Comparison of ENCODE assay signal across 8 cellular contexts in the genomic region with DNA sequence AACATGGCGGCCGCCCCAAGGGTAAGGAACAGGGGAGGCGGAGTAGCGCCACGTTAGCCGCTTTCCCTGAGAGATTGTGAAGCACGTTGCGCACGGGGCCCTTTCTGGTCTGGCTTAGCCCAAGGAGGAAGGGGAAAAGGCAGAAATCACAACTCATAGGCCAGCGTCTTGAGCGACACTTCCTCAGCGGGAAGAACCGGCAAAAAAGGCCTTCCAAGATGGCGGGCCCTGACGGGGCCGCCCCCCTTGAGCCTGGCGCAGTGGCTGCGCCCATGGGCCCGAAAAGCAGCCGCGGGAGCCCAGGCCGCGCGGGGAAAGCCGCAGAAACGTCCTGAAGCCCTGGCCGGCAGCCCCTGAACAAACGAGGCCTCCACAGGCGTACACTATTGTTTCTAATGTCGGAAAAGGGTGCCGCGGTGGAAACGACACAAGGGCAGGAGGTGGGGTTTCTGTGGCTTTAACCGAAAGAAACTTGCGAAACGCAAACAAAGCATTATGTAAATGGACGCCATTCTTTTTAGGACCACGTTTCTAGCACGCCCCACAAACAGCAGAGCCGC. TPM values are rescaled to one million over a fixed set of nuclear protein-coding genes. Genes with fewer than 3 reads are reported as not detected.
DNase-seq lines count a peak whose midpoint lies in the region; ATAC-seq and TF ChIP-seq lines count a peak whose summit lies in the region.

No MANE protein-coding gene starts in this region.

- no peak for TF ChIP-seq CTCF in GM23338 (conservative IDR thresholded peaks at IDR 0.05; ENCODE audit: low read depth in 2 of 2)
- TF ChIP-seq CTCF in omental fat pad (IDR thresholded peaks at IDR 0.05), result no peak
- no peak for TF ChIP-seq CTCF in testis (IDR thresholded peaks at IDR 0.05)

- H4K20me1 ChIP-seq in GM23338 (replicated peaks; ENCODE audit: insufficient read depth), result 0 out of 2 replicates have a peak, but pooled peaks cover 5% of the 10 kb centered on the region

- H3K36me3 Mint-ChIP-seq in GM23338 (ENCODE audit: low read depth), result peaks cover 58% of the 10 kb centered on the region
- peaks cover 35% of the 10 kb centered on the region for H3K36me3 Mint-ChIP-seq in activated naive CD4-positive, alpha-beta T cell treated with anti-CD3 and anti-CD28 coated beads, Interleukin-2, amount 50 U/mL, for 24 hours

- no peak for TF ChIP-seq POLR2A in testis (IDR thresholded peaks at IDR 0.05)

- H3K27ac ChIP-seq in GM23338 (ENCODE audit: low read depth) (peak overlapping the region; percentile 99), testis (peak overlapping the region; percentile 100)

- peaks cover 37% of the 10 kb centered on the region for H3K4me1 Mint-ChIP-seq in GM23338
- H3K4me1 Mint-ChIP-seq in activated naive CD4-positive, alpha-beta T cell treated with anti-CD3 and anti-CD28 coated beads, Interleukin-2, amount 50 U/mL, for 24 hours, result peaks cover 46% of the 10 kb centered on the region

- H3K4me3 Mint-ChIP-seq in GM23338, result peak overlapping the region; percentile 97
- peak overlapping the region; percentile 99 for H3K4me3 Mint-ChIP-seq in activated naive CD4-positive, alpha-beta T cell treated with anti-CD3 and anti-CD28 coated beads, Interleukin-2, amount 50 U/mL, for 24 hours

- H3K4me1 ChIP-seq in GM23338 (ENCODE audit: insufficient read depth) (peaks cover 23% of the 10 kb centered on the region), testis (peaks cover 37% of the 10 kb centered on the region)

- no peak overlapping the region for H2AFZ ChIP-seq in GM23338

- H3K27me3 ChIP-seq in GM23338 (ENCODE audit: insufficient read depth) (no peaks in the 10 kb centered on the region), testis (no peaks in the 10 kb centered on the region)

- H3K79me2 ChIP-seq in GM23338 (replicated peaks; ENCODE audit: insufficient read depth), result peaks cover 31% of the 10 kb centered on the region

- peaks cover 36% of the 10 kb centered on the region for H3F3A ChIP-seq in GM23338 (replicated peaks; ENCODE audit: low read depth)

- peaks cover 11% of the 10 kb centered on the region for H3K9me3 Mint-ChIP-seq in GM23338
- H3K9me3 Mint-ChIP-seq in activated naive CD4-positive, alpha-beta T cell treated with anti-CD3 and anti-CD28 coated beads, Interleukin-2, amount 50 U/mL, for 24 hours, result no peaks in the 10 kb centered on the region

- H3K36me3 ChIP-seq in GM23338 (ENCODE audit: insufficient read depth), result peaks cover 17% of the 10 kb centered on the region; the same call in 1 of the 2 replicates
- H3K36me3 ChIP-seq in testis (ENCODE audit: low read depth, missing control alignments), result no peaks in the 10 kb centered on the region

- H3K4me3 ChIP-seq in GM23338 (peak overlapping the region; percentile 85), testis (peak overlapping the region; percentile 82 to 94)

- ATAC-seq in GM23338, result peak; percentile 7
- peak; percentile 30 for ATAC-seq in omental fat pad (ENCODE audit: low FRiP score)

- H3K9me2 ChIP-seq in GM23338 (ENCODE audit: insufficient read depth), result no peaks in the 10 kb centered on the region

- H3K27ac Mint-ChIP-seq in GM23338, result peak overlapping the region; percentile 100
- H3K27ac Mint-ChIP-seq in activated naive CD4-positive, alpha-beta T cell treated with anti-CD3 and anti-CD28 coated beads, Interleukin-2, amount 50 U/mL, for 24 hours, result peak overlapping the region; percentile 100

- no peaks in the 10 kb centered on the region for H3K9me3 ChIP-seq in testis

- 0% methylated on average over 25 to 40 of the region's 40 CpGs for WGBS in testis, 2 donors

- peaks cover 43% of the 10 kb centered on the region for H3K27me3 Mint-ChIP-seq in GM23338 (ENCODE audit: insufficient read depth, low read depth, poor library complexity)
- no peaks in the 10 kb centered on the region for H3K27me3 Mint-ChIP-seq in activated naive CD4-positive, alpha-beta T cell treated with anti-CD3 and anti-CD28 coated beads, Interleukin-2, amount 50 U/mL, for 24 hours

- peak overlapping the region; percentile 64 for H3K4me2 ChIP-seq in GM23338

- intact Hi-C loops in testis (cut with DNase I; ENCODE audit: low total_unique reads), result loop anchor here (2.0 to 10.0 kb wide), 3 partner anchors 36 to 172 kb away; partner anchors contain the start of gene MXD1

- DNase-seq in Daoy (ENCODE audit: low read depth) (peak; percentile 70), GM23338 (ENCODE audit: low spot score) (peak; percentile 80), LHCN-M2 (ENCODE audit: low read depth) (peak; percentile 76), SK-N-DZ (ENCODE audit: low spot score) (peak; percentile 75), glomerular visceral epithelial cell (ENCODE audit: extremely low spot score) (peak; percentile 56), omental fat pad (ENCODE audit: low spot score) (peak; percentile 53), testis (peak; percentile 86)

TF ChIP-seq in GM23338, 12 proteins besides CTCF, POLR2A, EP300 and RAD21:
- TF ChIP-seq NANOG (IDR thresholded peaks at IDR 0.05; ENCODE audit: borderline replicate concordance) (no peak), ZNF114 (CRISPR knock-in tag; IDR thresholded peaks at IDR 0.05) (0 out of 2 replicates have a peak, but pooled peaks have one; percentile 41), EZH2 (IDR thresholded peaks at IDR 0.05; ENCODE audit: low read depth, unreplicated experiment) (no peak), REST (IDR thresholded peaks at IDR 0.05; ENCODE audit: unreplicated experiment) (peak; percentile 19), STAT1 (IDR thresholded peaks at IDR 0.05; ENCODE audit: unreplicated experiment) (no peak), CREB1 (CRISPR knock-in tag; IDR thresholded peaks at IDR 0.05; ENCODE audit: low read depth) (no peak), ZNF331 (CRISPR knock-in tag; IDR thresholded peaks at IDR 0.05; ENCODE audit: low read depth) (no peak), EZH2phosphoT487 (IDR thresholded peaks at IDR 0.05; ENCODE audit: unreplicated experiment) (no peak)

RNA-seq across cellular contexts. Expression of gene PCBP1, which starts 0.9 kb away (rescaled TPM):
- total RNA-seq in Daoy (2014; rRNA removed; shearing (Covaris generic)), result 20.2 and 22.1 TPM in 2 replicates
- total RNA-seq in GM23338 (2014; rRNA removed; shearing (Covaris generic)), result 212 and 254 TPM in 2 replicates
- polyA plus RNA-seq in GM23338 (2016; fragmentation: Nextera tagmentation; extraction: Ambion mirVana) (393 and 400 TPM in 2 replicates), testis (ENCODE audit: insufficient read depth, low read depth, low replicate concordance) (270 TPM)
- total RNA-seq in LHCN-M2 (2014; rRNA removed) (39.0 and 49.7 TPM in 2 replicates), omental fat pad (100 to 1,000 TPM; 200 to 256 (median 209) TPM), testis (100 to 1,000 TPM; 144 to 200 TPM)
- polyA plus RNA-seq in LHCN-M2 (2012), result 313 TPM
- 43.7 and 50.5 TPM in 2 replicates for polyA plus RNA-seq in SK-N-DZ (2014; cell fraction: cytosol; rRNA removed)
- 25.4 and 55.6 TPM in 2 replicates for polyA plus RNA-seq in SK-N-DZ (2014; cell fraction: nucleus; rRNA removed)

Comparison
In these comparisons a context has a peak if more than half of its experiments do, and no peak if none do; other contexts are left out.
1. Peak in every context shown above with its lines: DNase-seq, ATAC-seq, H3K4me3 ChIP-seq and H3K27ac ChIP-seq.